ENCODE assay signal across 27 cellular contexts in the genomic region with DNA sequence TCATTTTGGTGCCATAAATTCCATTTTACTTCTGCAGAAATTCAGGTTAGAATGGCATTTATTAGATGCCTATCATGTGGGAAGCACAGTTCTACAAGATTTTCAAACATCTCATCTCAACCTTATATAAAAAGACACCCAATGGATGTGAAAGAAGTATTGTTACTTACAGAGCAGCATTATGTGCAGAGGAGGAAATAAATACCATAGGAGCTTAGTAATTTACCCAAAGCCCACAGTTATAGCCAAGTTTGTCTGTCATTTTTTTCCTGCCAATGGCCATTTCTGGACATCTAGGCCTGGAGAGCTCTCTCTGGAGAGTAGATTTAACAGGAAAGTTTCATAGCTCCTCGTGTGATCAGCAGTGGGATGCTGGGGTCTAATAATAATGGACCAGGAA.
DNase-seq lines count a peak whose midpoint lies in the region; FAIRE-seq and TF ChIP-seq lines count a peak whose summit lies in the region.
"Had no signal": no experiment of that assay in that cellular context is flagged by ENCODE, and none has a peak within 500 bp of the region (broad histone marks: within the 10 kb centered on the region; RNA-seq: fewer than 3 reads in every experiment).

No MANE protein-coding gene starts in this region.

- no peak overlapping the region for H2BK5ac ChIP-seq in mesendoderm (ENCODE audit: low read length)

- H4K20me1 ChIP-seq in astrocyte (ENCODE audit: insufficient read depth, low read length), result no peaks in the 10 kb centered on the region
- H4K20me1 ChIP-seq: BLaER1 had no signal

- DNase-seq in AG10803 (ENCODE audit: low read depth), result peak; percentile 28
- peak; percentile 18 for DNase-seq in HT1080 (ENCODE audit: low read depth)
- DNase-seq in astrocyte (ENCODE audit: low read depth), result peak; percentile 16
- no peak for DNase-seq in mesendoderm
- DNase-seq in NCI-H345 (lab: John Stamatoyannopoulos, UW), result no peak
- DNase-seq in stimulated activated CD4-positive, alpha-beta T cell treated with anti-CD3 and anti-CD28 coated beads, Interleukin-4, amount 100 ng/mL, for 1 hour, result no peak
- DNase-seq in inferior parietal cortex (ENCODE audit: extremely low spot score), result no peak
- DNase-seq: CD4-positive, alpha-beta T cell; COR-L47; DMS53; KBM-7; MV-4-11; NCI-H1105; NCI-H1436 treated with DMSO at 0.1 percent for 48 hours; NCI-H1930; NCI-H2107; NCI-H446 treated with DMSO at 0.1 percent for 48 hours; NCI-H526; NCI-H82; NK-92 treated with Interleukin-12 subunit alpha and Interleukin-12 subunit beta, amount 100 ng/mL, for 24 hours; PC-9; Right ventricle myocardium superior; RPMI8226 had no signal

- H3K27me3 ChIP-seq in astrocyte (ENCODE audit: insufficient read depth, low read length), result no peaks in the 10 kb centered on the region
- H3K27me3 ChIP-seq in mesendoderm (ENCODE audit: insufficient read depth, low read length, poor library complexity), result no peaks in the 10 kb centered on the region
- H3K27me3 ChIP-seq: BLaER1, SJSA1 had no signal

- no CpG with 5 or more reads among the region's 1 CpG for WGBS in mesendoderm (ENCODE audit: extremely low coverage, insufficient coverage, low lambda C conversion rate)

- H2AK5ac ChIP-seq in mesendoderm (ENCODE audit: low read length), result no peak overlapping the region

- peaks cover 2% of the 10 kb centered on the region for H3K9me3 Mint-ChIP-seq in astrocyte (ENCODE audit: unreplicated experiment)
- H3K9me3 Mint-ChIP-seq: CD4-positive, alpha-beta T cell had no signal

- H3K56ac ChIP-seq in mesendoderm (ENCODE audit: low read length), result no peak overlapping the region

- no peak overlapping the region for H3K4me3 Mint-ChIP-seq in astrocyte (ENCODE audit: unreplicated experiment)
- H3K4me3 Mint-ChIP-seq: CD4-positive, alpha-beta T cell had no signal

- no peak overlapping the region for H2BK15ac ChIP-seq in mesendoderm (replicated peaks; ENCODE audit: low read depth)

- no peak overlapping the region for H3K23ac ChIP-seq in mesendoderm (ENCODE audit: low read length)

- no peaks in the 10 kb centered on the region for H3K79me2 ChIP-seq in astrocyte (ENCODE audit: insufficient read depth, low read length)
- H3K79me2 ChIP-seq in mesendoderm (ENCODE audit: control insufficient read depth, insufficient read depth, low read length), result no peaks in the 10 kb centered on the region

- no peaks in the 10 kb centered on the region for H3K36me3 ChIP-seq in astrocyte (ENCODE audit: insufficient read depth, low read length)
- H3K36me3 ChIP-seq in mesendoderm (ENCODE audit: control insufficient read depth, insufficient read depth, low read length), result no peaks in the 10 kb centered on the region
- H3K36me3 ChIP-seq: BLaER1, SJSA1 had no signal

- H2BK120ac ChIP-seq in mesendoderm (ENCODE audit: low read depth, low read length), result peak overlapping the region; percentile 45

- TF ChIP-seq CTCF in AG10803 (conservative IDR thresholded peaks at IDR 0.05; ENCODE audit: low read length), result no peak
- no peak for TF ChIP-seq CTCF in astrocyte (IDR thresholded peaks at IDR 0.05; ENCODE audit: insufficient read depth, low read depth, low read length)

- H3K4me1 ChIP-seq in astrocyte (ENCODE audit: insufficient read depth, low read length), result no peaks in the 10 kb centered on the region
- H3K4me1 ChIP-seq in mesendoderm (ENCODE audit: control insufficient read depth, low read depth, low read length), result no peaks in the 10 kb centered on the region
- H3K4me1 ChIP-seq: BLaER1, SJSA1 had no signal

- no peaks in the 10 kb centered on the region for H3K9me3 ChIP-seq in astrocyte (ENCODE audit: insufficient read depth, low read depth, low read length)
- H3K9me3 ChIP-seq: BLaER1, SJSA1 had no signal

- H2AFZ ChIP-seq in astrocyte (ENCODE audit: low read depth, low read length), result no peak overlapping the region
- H2AFZ ChIP-seq: PC-9 had no signal

- peak; percentile 55 for FAIRE-seq in astrocyte (lab: Jason Lieb, UNC)
- FAIRE-seq: GM12878, HTR-8/SVneo had no signal

- H3K36me3 Mint-ChIP-seq in astrocyte (ENCODE audit: low read depth, unreplicated experiment), result no peaks in the 10 kb centered on the region

- H3K79me1 ChIP-seq in mesendoderm (ENCODE audit: low read length), result no peaks in the 10 kb centered on the region

- H3K4ac ChIP-seq in mesendoderm (ENCODE audit: low read depth, low read length), result no peak overlapping the region

- H3K4me3 ChIP-seq in AG10803 (ENCODE audit: low read length), result no peak overlapping the region
- no peak overlapping the region for H3K4me3 ChIP-seq in astrocyte (ENCODE audit: insufficient read depth, low read depth, low read length)
- H3K4me3 ChIP-seq in mesendoderm (ENCODE audit: low read length), result no peak overlapping the region
- H3K4me3 ChIP-seq: BLaER1, GM12878, PC-9, SJSA1 had no signal

- H3K27ac Mint-ChIP-seq in astrocyte (ENCODE audit: unreplicated experiment), result no peak overlapping the region
- H3K27ac Mint-ChIP-seq: CD4-positive, alpha-beta T cell had no signal

- H4K8ac ChIP-seq in mesendoderm (ENCODE audit: low read depth, low read length), result no peak overlapping the region

- no peaks in the 10 kb centered on the region for H3K27me3 Mint-ChIP-seq in astrocyte (ENCODE audit: low read depth, unreplicated experiment)
- H3K27me3 Mint-ChIP-seq: CD4-positive, alpha-beta T cell had no signal

- H3K4me1 Mint-ChIP-seq in astrocyte (ENCODE audit: low read depth, unreplicated experiment), result peaks cover 2% of the 10 kb centered on the region

- no peak overlapping the region for H3K4me2 ChIP-seq in astrocyte (ENCODE audit: low read length)
- no peak overlapping the region for H3K4me2 ChIP-seq in mesendoderm (ENCODE audit: low read length)
- H3K4me2 ChIP-seq: BLaER1, PC-9 had no signal

- H3K9ac ChIP-seq in astrocyte (ENCODE audit: low read length) (no peak overlapping the region), mesendoderm (ENCODE audit: low read length) (no peak overlapping the region)
- H3K9ac ChIP-seq: BLaER1 had no signal

- no peak overlapping the region for H3K18ac ChIP-seq in mesendoderm (ENCODE audit: low read length)

- no peak overlapping the region for H4K5ac ChIP-seq in mesendoderm (ENCODE audit: low read length)

- H3K27ac ChIP-seq in astrocyte (ENCODE audit: low read depth, low read length) (no peak overlapping the region), mesendoderm (ENCODE audit: low read depth, low read length) (no peak overlapping the region)
- H3K27ac ChIP-seq: BLaER1, PC-9, SJSA1 had no signal

Comparison
In these comparisons a context has a peak if more than half of its experiments do, and no peak if none do; other contexts are left out.
1. DNase-seq: peak in AG10803 (single experiment), HT1080 (single experiment) and astrocyte (single experiment); none in mesendoderm (single experiment), NCI-H345 (single experiment), stimulated activated CD4-positive, alpha-beta T cell treated with anti-CD3 and anti-CD28 coated beads, Interleukin-4, amount 100 ng/mL, for 1 hour (single experiment) and inferior parietal cortex (single experiment).